ENCODE assay signal across 9 cellular contexts in the genomic region with DNA sequence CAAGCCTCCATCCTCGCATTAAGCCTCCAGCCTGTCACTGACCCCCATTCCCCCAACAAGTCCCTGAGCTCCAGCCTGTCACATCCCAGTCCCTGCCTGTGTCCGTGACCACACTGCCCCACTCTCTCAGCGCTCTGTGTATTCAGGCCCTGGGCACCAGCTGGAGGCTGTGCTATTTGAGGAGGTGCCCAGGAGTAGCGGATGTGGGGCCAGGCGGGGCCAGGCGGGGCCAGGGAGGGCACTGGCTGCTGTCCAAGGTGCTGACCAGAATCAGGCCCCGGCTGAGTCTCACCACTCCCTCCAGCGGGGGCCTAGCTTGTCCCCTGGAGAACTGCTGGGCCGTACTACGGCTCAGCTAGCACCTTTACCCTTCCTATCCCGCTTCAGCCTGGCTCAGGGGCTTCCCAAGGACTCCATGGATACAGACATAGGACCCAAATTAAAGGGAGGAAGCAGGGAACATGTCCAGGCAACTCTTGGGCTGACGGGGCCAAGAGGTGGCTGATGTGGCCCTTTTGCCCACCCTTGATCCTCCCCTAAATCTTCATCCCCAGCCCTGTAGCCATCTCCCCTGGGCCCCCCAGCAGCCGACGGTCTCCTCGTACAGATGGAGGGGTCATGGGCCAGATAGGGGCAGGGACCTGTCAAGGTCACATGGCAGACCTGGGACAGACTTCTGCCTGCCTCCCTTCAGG. TPM values are rescaled to one million over a fixed set of nuclear protein-coding genes. Genes with fewer than 3 reads are reported as not detected.
DNase-seq lines count a peak whose midpoint lies in the region; ATAC-seq, FAIRE-seq and TF ChIP-seq lines count a peak whose summit lies in the region.
"Had no signal": no experiment of that assay in that cellular context is flagged by ENCODE, and none has a peak within 500 bp of the region (broad histone marks: within the 10 kb centered on the region; RNA-seq: fewer than 3 reads in every experiment).

No MANE protein-coding gene starts in this region.

- H3K4me3 ChIP-seq in Peyer's patch (no peak overlapping the region), gastroesophageal sphincter (no peak overlapping the region), BE2C (ENCODE audit: low read depth, low read length) (no peak overlapping the region)

- H3K27me3 ChIP-seq in Peyer's patch (no peaks in the 10 kb centered on the region), gastroesophageal sphincter (peaks cover 12% of the 10 kb centered on the region), BE2C (no peaks in the 10 kb centered on the region)

- H3K4me1 ChIP-seq in Peyer's patch = no peaks in the 10 kb centered on the region
- H3K4me1 ChIP-seq in gastroesophageal sphincter = no peaks in the 10 kb centered on the region
- no peaks in the 10 kb centered on the region for H3K4me1 ChIP-seq in BE2C

- H3K4me3 Mint-ChIP-seq in activated T-helper 1 cell treated with anti-CD3 and anti-CD28 coated beads, Interleukin-12 subunit alpha, Interleukin-12 subunit beta, Interleukin-2, Interleukin-4 antibody, amounts not matched to agents 30 ng/mL and 10 ng/mL and 1 ng/mL, durations not matched to agents 14 hours and 24 hours and 36 hours = no peak overlapping the region
- no peak overlapping the region for H3K4me3 Mint-ChIP-seq in glutamatergic neuron (ENCODE audit: unreplicated experiment)

- no peak for TF ChIP-seq POLR2A in Peyer's patch (IDR thresholded peaks at IDR 0.05)
- no peak for TF ChIP-seq POLR2A in gastroesophageal sphincter (IDR thresholded peaks at IDR 0.05)

- no peaks in the 10 kb centered on the region for H3K27me3 Mint-ChIP-seq in activated T-helper 1 cell treated with anti-CD3 and anti-CD28 coated beads, Interleukin-12 subunit alpha, Interleukin-12 subunit beta, Interleukin-2, Interleukin-4 antibody, amounts not matched to agents 30 ng/mL and 10 ng/mL and 1 ng/mL, durations not matched to agents 14 hours and 24 hours and 36 hours (ENCODE audit: insufficient read depth)
- H3K27me3 Mint-ChIP-seq in glutamatergic neuron (ENCODE audit: unreplicated experiment) = peaks cover 18% of the 10 kb centered on the region

- no peak for ATAC-seq in gastroesophageal sphincter

- peaks cover 5% of the 10 kb centered on the region for H3K4me1 Mint-ChIP-seq in activated T-helper 1 cell treated with anti-CD3 and anti-CD28 coated beads, Interleukin-12 subunit alpha, Interleukin-12 subunit beta, Interleukin-2, Interleukin-4 antibody, amounts not matched to agents 30 ng/mL and 10 ng/mL and 1 ng/mL, durations not matched to agents 14 hours and 24 hours and 36 hours (ENCODE audit: low read depth)
- H3K4me1 Mint-ChIP-seq in glutamatergic neuron (ENCODE audit: low read depth, unreplicated experiment) = peaks cover 20% of the 10 kb centered on the region

- no peaks in the 10 kb centered on the region for H3K36me3 Mint-ChIP-seq in activated T-helper 1 cell treated with anti-CD3 and anti-CD28 coated beads, Interleukin-12 subunit alpha, Interleukin-12 subunit beta, Interleukin-2, Interleukin-4 antibody, amounts not matched to agents 30 ng/mL and 10 ng/mL and 1 ng/mL, durations not matched to agents 14 hours and 24 hours and 36 hours (ENCODE audit: low read depth)
- H3K36me3 Mint-ChIP-seq in glutamatergic neuron (ENCODE audit: unreplicated experiment) = no peaks in the 10 kb centered on the region

- FAIRE-seq in GM19239 (lab: Jason Lieb, UNC) = no peak

- H3K36me3 ChIP-seq in Peyer's patch (no peaks in the 10 kb centered on the region), gastroesophageal sphincter (no peaks in the 10 kb centered on the region), BE2C (no peaks in the 10 kb centered on the region)

- 89 to 95% methylated on average over 1 to 2 of the region's 15 CpGs for WGBS in gastroesophageal sphincter (ENCODE audit: low coverage in 1 of 2), 2 donors

- intact Hi-C loops in activated T-helper 1 cell treated with anti-CD3 and anti-CD28 coated beads, Interleukin-12 subunit alpha, Interleukin-12 subunit beta, Interleukin-2, Interleukin-4 antibody, amounts not matched to agents 30 ng/mL and 10 ng/mL and 1 ng/mL, durations not matched to agents 14 hours and 24 hours and 36 hours (cut with micrococcal nuclease) = no loop called here
- intact Hi-C loops in posterior cingulate gyrus (cut with DNase I) = no loop called here

- no peaks in the 10 kb centered on the region for H3K9me3 ChIP-seq in Peyer's patch
- H3K9me3 ChIP-seq in gastroesophageal sphincter = no peaks in the 10 kb centered on the region
- H3K9me3 ChIP-seq in BE2C = no peaks in the 10 kb centered on the region

- no peaks in the 10 kb centered on the region for H3K9me3 Mint-ChIP-seq in activated T-helper 1 cell treated with anti-CD3 and anti-CD28 coated beads, Interleukin-12 subunit alpha, Interleukin-12 subunit beta, Interleukin-2, Interleukin-4 antibody, amounts not matched to agents 30 ng/mL and 10 ng/mL and 1 ng/mL, durations not matched to agents 14 hours and 24 hours and 36 hours
- peaks cover 16% of the 10 kb centered on the region for H3K9me3 Mint-ChIP-seq in glutamatergic neuron (ENCODE audit: unreplicated experiment)

- H3K27ac ChIP-seq in Peyer's patch (no peak overlapping the region), gastroesophageal sphincter (no peak overlapping the region)

- no peak overlapping the region for H3K27ac Mint-ChIP-seq in activated T-helper 1 cell treated with anti-CD3 and anti-CD28 coated beads, Interleukin-12 subunit alpha, Interleukin-12 subunit beta, Interleukin-2, Interleukin-4 antibody, amounts not matched to agents 30 ng/mL and 10 ng/mL and 1 ng/mL, durations not matched to agents 14 hours and 24 hours and 36 hours
- H3K27ac Mint-ChIP-seq in glutamatergic neuron (ENCODE audit: unreplicated experiment) = peak overlapping the region; percentile 79

- DNase-seq in GM19239 (ENCODE audit: insufficient read length, low spot score) = peak; percentile 62
- peak in 2 of 3 donors; percentile 54 to 55 for DNase-seq in Peyer's patch
- peak; percentile 48 for DNase-seq in activated T-helper 1 cell treated with anti-CD3 and anti-CD28 coated beads, Interleukin-12 subunit alpha, Interleukin-12 subunit beta, Interleukin-2, Interleukin-4 antibody, amounts not matched to agents 30 ng/mL and 10 ng/mL and 1 ng/mL, durations not matched to agents 14 hours and 24 hours and 36 hours (ENCODE audit: low spot score)
- DNase-seq in glutamatergic neuron = no peak
- peak; percentile 72 to 97 (median 80) for DNase-seq in posterior cingulate gyrus
- no peak for DNase-seq in BE2C
- DNase-seq in NCI-H2029 treated with DMSO at 0.1 percent for 48 hours (lab: John Stamatoyannopoulos, UW) = no peak

- no peak for TF ChIP-seq EP300 in gastroesophageal sphincter (IDR thresholded peaks at IDR 0.05)

- TF ChIP-seq CTCF in Peyer's patch (IDR thresholded peaks at IDR 0.05) (no peak), glutamatergic neuron (IDR thresholded peaks at IDR 0.05; ENCODE audit: partially characterized antibody, unreplicated experiment) (no peak), gastroesophageal sphincter (IDR thresholded peaks at IDR 0.05) (no peak), BE2C (IDR thresholded peaks at IDR 0.05; ENCODE audit: low read depth, low read length) (no peak)

RNA-seq across cellular contexts. Expression of gene HHATL, which starts 1.1 kb away (rescaled TPM):
- total RNA-seq in Peyer's patch (1 to 10 TPM in 1 of 4 donors, not detected in 3; 3.4 TPM), glutamatergic neuron (ENCODE audit: unreplicated experiment) (7.6 TPM), gastroesophageal sphincter (1 to 10 TPM in 1 of 4 donors, under 1 TPM in 1, not detected in 2; 0.23 to 1.2 TPM)
- total RNA-seq in activated T-helper 1 cell treated with anti-CD3 and anti-CD28 coated beads, Interleukin-12 subunit alpha, Interleukin-12 subunit beta, Interleukin-2, Interleukin-4 antibody, amounts not matched to agents 30 ng/mL and 10 ng/mL and 1 ng/mL, durations not matched to agents 14 hours and 24 hours and 36 hours = not detected in 2 replicates
- not detected for polyA plus RNA-seq in BE2C (2012; ENCODE audit: insufficient read depth, insufficient read length, low read depth)
- total RNA-seq: mononuclear cell had no signal

RNA-seq across cellular contexts. Expression of gene KLHL40, which starts 16.2 kb away (rescaled TPM):
- total RNA-seq in Peyer's patch (not detected), glutamatergic neuron (ENCODE audit: unreplicated experiment) (0.44 TPM), gastroesophageal sphincter (not detected)
- total RNA-seq in activated T-helper 1 cell treated with anti-CD3 and anti-CD28 coated beads, Interleukin-12 subunit alpha, Interleukin-12 subunit beta, Interleukin-2, Interleukin-4 antibody, amounts not matched to agents 30 ng/mL and 10 ng/mL and 1 ng/mL, durations not matched to agents 14 hours and 24 hours and 36 hours = not detected in 2 replicates
- polyA plus RNA-seq in BE2C (2012; ENCODE audit: insufficient read depth, insufficient read length, low read depth) = not detected
- total RNA-seq: mononuclear cell had no signal

RNA-seq across cellular contexts. Expression of gene ZBTB47, which starts 48.0 kb away (rescaled TPM):
- total RNA-seq in Peyer's patch = 10 to 100 TPM in 3 of 4 donors, 1 to 10 TPM in 1; 5.3 to 30.5 (median 14.7) TPM
- total RNA-seq in activated T-helper 1 cell treated with anti-CD3 and anti-CD28 coated beads, Interleukin-12 subunit alpha, Interleukin-12 subunit beta, Interleukin-2, Interleukin-4 antibody, amounts not matched to agents 30 ng/mL and 10 ng/mL and 1 ng/mL, durations not matched to agents 14 hours and 24 hours and 36 hours = 1.4 and 1.8 TPM in 2 replicates
- total RNA-seq in glutamatergic neuron (ENCODE audit: unreplicated experiment) = 9.7 TPM
- 100 to 1,000 TPM in 3 of 4 donors, 10 to 100 TPM in 1; 86.8 to 152 (median 110) TPM for total RNA-seq in gastroesophageal sphincter
- polyA plus RNA-seq in BE2C (2012; ENCODE audit: insufficient read depth, insufficient read length, low read depth) = 3.4 TPM

Comparison
In these comparisons a context has a peak if more than half of its experiments do, and no peak if none do; other contexts are left out.
1. DNase-seq: peak in GM19239 (single experiment), Peyer's patch (2 of 3), activated T-helper 1 cell treated with anti-CD3 and anti-CD28 coated beads, Interleukin-12 subunit alpha, Interleukin-12 subunit beta, Interleukin-2, Interleukin-4 antibody, amounts not matched to agents 30 ng/mL and 10 ng/mL and 1 ng/mL, durations not matched to agents 14 hours and 24 hours and 36 hours (single experiment) and posterior cingulate gyrus (10 of 10); none in glutamatergic neuron (single experiment), BE2C (single experiment) and NCI-H2029 treated with DMSO at 0.1 percent for 48 hours (single experiment).